In genomic region chr19:48637948-48638830, GRCh38 we compare ENCODE assay signal across 8 cellular contexts. TPM values are rescaled to one million over a fixed set of nuclear protein-coding genes. Genes with fewer than 3 reads are reported as not detected.
A peak's percentile ranks its signal among the peaks of the same experiment; 100 is the strongest.
DNase-seq lines count a peak whose midpoint lies in the region; ATAC-seq and TF ChIP-seq lines count a peak whose summit lies in the region.

No MANE protein-coding gene starts in this region.

- intact Hi-C loops in left ventricle myocardium inferior (cut with micrococcal nuclease) (no loop called here), prostate gland (cut with DNase I) (no loop called here)

- H3K4me3 ChIP-seq in left ventricle myocardium inferior (peak overlapping the region; percentile 81), prostate gland (peak overlapping the region; percentile 72 to 77)

- H3K27ac ChIP-seq in left ventricle myocardium inferior (replicated peaks) (peak overlapping the region; percentile 98), prostate gland (peak overlapping the region; percentile 98 to 99)

- H3K36me3 ChIP-seq in left ventricle myocardium inferior, result peaks cover under 1% of the 10 kb centered on the region
- no peaks in the 10 kb centered on the region for H3K36me3 ChIP-seq in prostate gland

- H3K27me3 ChIP-seq in left ventricle myocardium inferior (ENCODE audit: low read depth), result no peaks in the 10 kb centered on the region
- H3K27me3 ChIP-seq in prostate gland (replicated peaks; ENCODE audit: insufficient read depth), result no peaks in the 10 kb centered on the region

- WGBS in prostate gland, result 7% methylated on average over 29 of the region's 29 CpGs

- DNase-seq in GM04504 (ENCODE audit: low read depth), result peak; percentile 80
- DNase-seq in NCI-H1417 (lab: John Stamatoyannopoulos, UW), result peak; percentile 85 to 94 (median 93)
- DNase-seq in T follicular helper cell (ENCODE audit: low read depth), result peak; percentile 83
- DNase-seq in amniotic stem cell (lab: John Stamatoyannopoulos, UW), result peak; percentile 64
- peak; percentile 77 for DNase-seq in left ventricle myocardium inferior
- peak; percentile 88 for DNase-seq in prostate gland (ENCODE audit: low spot score)

- TF ChIP-seq CTCF in left ventricle myocardium inferior (IDR thresholded peaks at IDR 0.05; ENCODE audit: borderline replicate concordance) (no peak), prostate gland (IDR thresholded peaks at IDR 0.05) (no peak)

- H3K9me3 ChIP-seq in left ventricle myocardium inferior (replicated peaks) (no peaks in the 10 kb centered on the region), prostate gland (no peaks in the 10 kb centered on the region)

- ATAC-seq in HG02642 (IDR thresholded peaks at IDR 0.05; ENCODE audit: poor library complexity, unreplicated experiment) (peak; percentile 11), GM19463 (IDR thresholded peaks at IDR 0.05; ENCODE audit: unreplicated experiment) (no peak)

- H3K4me1 ChIP-seq in left ventricle myocardium inferior, result peaks cover 47% of the 10 kb centered on the region
- peaks cover 15% of the 10 kb centered on the region for H3K4me1 ChIP-seq in prostate gland (replicated peaks)

- peak; percentile 53 for TF ChIP-seq POLR2A in prostate gland (IDR thresholded peaks at IDR 0.05)

RNA-seq across cellular contexts. Expression of gene DBP, which starts 1.0 kb away (rescaled TPM):
- total RNA-seq in left ventricle myocardium inferior, result 7.9 TPM
- total RNA-seq in prostate gland, result 10 to 100 TPM; 14.3 to 52.7 TPM

RNA-seq across cellular contexts. Expression of gene CA11, which starts 7.8 kb away (rescaled TPM):
- total RNA-seq in left ventricle myocardium inferior, result 4.5 TPM
- total RNA-seq in prostate gland, result 10 to 100 TPM in 1 of 2 donors, 1 to 10 TPM in 1; 7.0 to 11.2 TPM

RNA-seq across cellular contexts. Expression of gene SPHK2, which starts 18.9 kb away (rescaled TPM):
- total RNA-seq in left ventricle myocardium inferior, result 8.0 TPM
- 10 to 100 TPM; 24.8 to 25.4 TPM for total RNA-seq in prostate gland

RNA-seq across cellular contexts. Expression of gene RPL18, which starts 19.2 kb away (rescaled TPM):
- total RNA-seq in left ventricle myocardium inferior (530 TPM), prostate gland (1,000 to 10,000 TPM; 2,096 to 3,914 TPM)

RNA-seq across cellular contexts. Expression of gene FAM83E, which starts 23.3 kb away (rescaled TPM):
- total RNA-seq in left ventricle myocardium inferior (not detected), prostate gland (1 to 10 TPM; 2.8 to 8.8 TPM)
